1 cellular context compared by ENCODE assay signal in the genomic region with DNA sequence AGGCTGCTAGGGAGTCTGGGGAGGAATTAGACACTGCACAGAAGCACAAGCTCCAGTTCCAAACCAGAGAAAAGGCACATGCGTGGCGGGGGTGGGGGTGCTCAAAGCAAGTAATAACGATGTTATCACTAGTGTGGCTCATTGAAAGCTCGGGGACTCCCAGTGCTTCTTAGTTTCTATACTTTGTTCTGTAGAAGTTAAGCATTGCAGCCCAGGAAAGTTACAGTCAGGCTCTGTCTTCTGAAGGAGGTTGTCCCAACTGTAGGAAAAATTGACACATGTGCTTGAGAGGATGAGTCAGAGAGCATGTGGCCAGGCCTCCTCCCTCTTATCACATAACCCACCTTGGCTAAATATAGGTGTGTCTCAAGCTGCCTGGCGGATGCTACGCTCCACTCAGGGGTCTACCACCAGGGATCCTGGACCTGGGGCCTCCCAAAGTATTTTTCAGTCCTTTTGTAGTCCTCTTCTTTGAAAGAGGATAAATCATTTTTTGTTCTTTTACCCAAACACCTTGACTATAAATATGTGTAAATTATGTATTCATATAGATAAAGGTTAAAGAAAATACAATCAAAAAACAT.
A peak's percentile ranks its signal among the peaks of the same experiment; 100 is the strongest.
TF ChIP-seq lines count a peak whose summit lies in the region.

No MANE protein-coding gene starts in this region.

TF ChIP-seq in K562, 482 proteins besides CTCF, POLR2A, EP300 and RAD21 (continued from another document and continues in another):
- TF ChIP-seq, protein P1, sequence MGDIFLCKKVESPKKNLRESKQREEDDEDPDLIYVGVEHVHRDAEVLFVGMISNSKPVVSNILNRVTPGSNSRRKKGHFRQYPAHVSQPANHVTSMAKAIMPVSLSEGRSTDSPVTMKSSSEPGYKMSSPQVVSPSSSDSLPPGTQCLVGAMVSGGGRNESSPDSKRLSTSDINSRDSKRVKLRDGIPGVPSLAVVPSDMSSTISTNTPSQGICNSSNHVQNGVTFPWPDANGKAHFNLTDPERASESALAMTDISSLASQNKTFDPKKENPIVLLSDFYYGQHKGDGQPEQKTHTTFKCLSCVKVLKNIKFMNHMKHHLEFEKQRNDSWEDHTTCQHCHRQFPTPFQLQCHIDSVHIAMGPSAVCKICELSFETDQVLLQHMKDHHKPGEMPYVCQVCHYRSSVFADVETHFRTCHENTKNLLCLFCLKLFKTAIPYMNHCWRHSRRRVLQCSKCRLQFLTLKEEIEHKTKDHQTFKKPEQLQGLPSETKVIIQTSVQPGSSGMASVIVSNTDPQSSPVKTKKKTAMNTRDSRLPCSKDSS (IDR thresholded peaks at IDR 0.05; ENCODE audit: low read depth, partially characterized antibody): no peak
- TF ChIP-seq, protein P2, sequence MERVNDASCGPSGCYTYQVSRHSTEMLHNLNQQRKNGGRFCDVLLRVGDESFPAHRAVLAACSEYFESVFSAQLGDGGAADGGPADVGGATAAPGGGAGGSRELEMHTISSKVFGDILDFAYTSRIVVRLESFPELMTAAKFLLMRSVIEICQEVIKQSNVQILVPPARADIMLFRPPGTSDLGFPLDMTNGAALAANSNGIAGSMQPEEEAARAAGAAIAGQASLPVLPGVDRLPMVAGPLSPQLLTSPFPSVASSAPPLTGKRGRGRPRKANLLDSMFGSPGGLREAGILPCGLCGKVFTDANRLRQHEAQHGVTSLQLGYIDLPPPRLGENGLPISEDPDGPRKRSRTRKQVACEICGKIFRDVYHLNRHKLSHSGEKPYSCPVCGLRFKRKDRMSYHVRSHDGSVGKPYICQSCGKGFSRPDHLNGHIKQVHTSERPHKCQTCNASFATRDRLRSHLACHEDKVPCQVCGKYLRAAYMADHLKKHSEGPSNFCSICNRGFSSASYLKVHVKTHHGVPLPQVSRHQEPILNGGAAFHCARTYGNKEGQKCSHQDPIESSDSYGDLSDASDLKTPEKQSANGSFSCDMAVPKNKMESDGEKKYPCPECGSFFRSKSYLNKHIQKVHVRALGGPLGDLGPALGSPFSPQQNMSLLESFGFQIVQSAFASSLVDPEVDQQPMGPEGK (CRISPR knock-in tag; IDR thresholded peaks at IDR 0.05; ENCODE audit: borderline replicate concordance): no peak
- TF ChIP-seq BACH1 (tag; IDR thresholded peaks at IDR 0.05) (no peak; the same call in 1 of the 2 replicates), TAF1 (IDR thresholded peaks at IDR 0.05; ENCODE audit: control insufficient read depth, extremely low read depth, insufficient read depth, low read length, severe bottlenecking) (peak; percentile 88), ZNF830 (CRISPR knock-in tag; IDR thresholded peaks at IDR 0.05) (no peak), HDGF (IDR thresholded peaks at IDR 0.05) (no peak), SMARCE1 (IDR thresholded peaks at IDR 0.05) (peak; percentile 100), ZNF644 (tag; IDR thresholded peaks at IDR 0.05; ENCODE audit: low read depth) (no peak; the same call in 1 of the 2 replicates), DIDO1 (tag; IDR thresholded peaks at IDR 0.05; ENCODE audit: low read depth) (no peak), ZNF431 (CRISPR knock-in tag; IDR thresholded peaks at IDR 0.05) (peak; percentile 55; the same call in 1 of the 2 replicates), ZNF347 (CRISPR knock-in tag; IDR thresholded peaks at IDR 0.05; ENCODE audit: low read depth) (no peak), TEAD1 (CRISPR knock-in tag; IDR thresholded peaks at IDR 0.05) (peak in 1 of 2 experiments; percentile 92; a peak in 2 of 4 replicates), PYGO2 (tag; IDR thresholded peaks at IDR 0.05) (peak; percentile 51; the same call in 1 of the 2 replicates), ARHGAP35 (IDR thresholded peaks at IDR 0.05; ENCODE audit: partially characterized antibody) (no peak), KDM4B (IDR thresholded peaks at IDR 0.05; ENCODE audit: borderline replicate concordance in 2 of 2, low read depth in 1 of 2) (no peak), XRCC4 (IDR thresholded peaks at IDR 0.05; ENCODE audit: extremely low read depth, insufficient read depth, insufficient read length) (no peak), ATF7 (IDR thresholded peaks at IDR 0.05) (peak; percentile 97), CHD4 (IDR thresholded peaks at IDR 0.05; ENCODE audit: insufficient read depth, insufficient replicate concordance, low read depth, low read length, poor library complexity, severe bottlenecking) (no peak), ZNF785 (CRISPR knock-in tag; IDR thresholded peaks at IDR 0.05) (no peak), TCFL5 (CRISPR knock-in tag; conservative IDR thresholded peaks at IDR 0.05) (no peak), EZH2 (IDR thresholded peaks at IDR 0.05; ENCODE audit: borderline replicate concordance, low read depth, low read length) (peak; percentile 54; the same call in 1 of the 2 replicates), ZBTB8A (IDR thresholded peaks at IDR 0.05; ENCODE audit: partially characterized antibody) (no peak)
- TF ChIP-seq, protein P3, sequence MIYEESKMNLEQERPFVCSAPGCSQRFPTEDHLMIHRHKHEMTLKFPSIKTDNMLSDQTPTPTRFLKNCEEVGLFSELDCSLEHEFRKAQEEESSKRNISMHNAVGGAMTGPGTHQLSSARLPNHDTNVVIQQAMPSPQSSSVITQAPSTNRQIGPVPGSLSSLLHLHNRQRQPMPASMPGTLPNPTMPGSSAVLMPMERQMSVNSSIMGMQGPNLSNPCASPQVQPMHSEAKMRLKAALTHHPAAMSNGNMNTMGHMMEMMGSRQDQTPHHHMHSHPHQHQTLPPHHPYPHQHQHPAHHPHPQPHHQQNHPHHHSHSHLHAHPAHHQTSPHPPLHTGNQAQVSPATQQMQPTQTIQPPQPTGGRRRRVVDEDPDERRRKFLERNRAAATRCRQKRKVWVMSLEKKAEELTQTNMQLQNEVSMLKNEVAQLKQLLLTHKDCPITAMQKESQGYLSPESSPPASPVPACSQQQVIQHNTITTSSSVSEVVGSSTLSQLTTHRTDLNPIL (CRISPR knock-in tag; IDR thresholded peaks at IDR 0.05): no peak
- TF ChIP-seq, protein P4, sequence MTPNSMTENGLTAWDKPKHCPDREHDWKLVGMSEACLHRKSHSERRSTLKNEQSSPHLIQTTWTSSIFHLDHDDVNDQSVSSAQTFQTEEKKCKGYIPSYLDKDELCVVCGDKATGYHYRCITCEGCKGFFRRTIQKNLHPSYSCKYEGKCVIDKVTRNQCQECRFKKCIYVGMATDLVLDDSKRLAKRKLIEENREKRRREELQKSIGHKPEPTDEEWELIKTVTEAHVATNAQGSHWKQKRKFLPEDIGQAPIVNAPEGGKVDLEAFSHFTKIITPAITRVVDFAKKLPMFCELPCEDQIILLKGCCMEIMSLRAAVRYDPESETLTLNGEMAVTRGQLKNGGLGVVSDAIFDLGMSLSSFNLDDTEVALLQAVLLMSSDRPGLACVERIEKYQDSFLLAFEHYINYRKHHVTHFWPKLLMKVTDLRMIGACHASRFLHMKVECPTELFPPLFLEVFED (CRISPR knock-in tag; conservative IDR thresholded peaks at IDR 0.05): no peak
- TF ChIP-seq, protein P5, sequence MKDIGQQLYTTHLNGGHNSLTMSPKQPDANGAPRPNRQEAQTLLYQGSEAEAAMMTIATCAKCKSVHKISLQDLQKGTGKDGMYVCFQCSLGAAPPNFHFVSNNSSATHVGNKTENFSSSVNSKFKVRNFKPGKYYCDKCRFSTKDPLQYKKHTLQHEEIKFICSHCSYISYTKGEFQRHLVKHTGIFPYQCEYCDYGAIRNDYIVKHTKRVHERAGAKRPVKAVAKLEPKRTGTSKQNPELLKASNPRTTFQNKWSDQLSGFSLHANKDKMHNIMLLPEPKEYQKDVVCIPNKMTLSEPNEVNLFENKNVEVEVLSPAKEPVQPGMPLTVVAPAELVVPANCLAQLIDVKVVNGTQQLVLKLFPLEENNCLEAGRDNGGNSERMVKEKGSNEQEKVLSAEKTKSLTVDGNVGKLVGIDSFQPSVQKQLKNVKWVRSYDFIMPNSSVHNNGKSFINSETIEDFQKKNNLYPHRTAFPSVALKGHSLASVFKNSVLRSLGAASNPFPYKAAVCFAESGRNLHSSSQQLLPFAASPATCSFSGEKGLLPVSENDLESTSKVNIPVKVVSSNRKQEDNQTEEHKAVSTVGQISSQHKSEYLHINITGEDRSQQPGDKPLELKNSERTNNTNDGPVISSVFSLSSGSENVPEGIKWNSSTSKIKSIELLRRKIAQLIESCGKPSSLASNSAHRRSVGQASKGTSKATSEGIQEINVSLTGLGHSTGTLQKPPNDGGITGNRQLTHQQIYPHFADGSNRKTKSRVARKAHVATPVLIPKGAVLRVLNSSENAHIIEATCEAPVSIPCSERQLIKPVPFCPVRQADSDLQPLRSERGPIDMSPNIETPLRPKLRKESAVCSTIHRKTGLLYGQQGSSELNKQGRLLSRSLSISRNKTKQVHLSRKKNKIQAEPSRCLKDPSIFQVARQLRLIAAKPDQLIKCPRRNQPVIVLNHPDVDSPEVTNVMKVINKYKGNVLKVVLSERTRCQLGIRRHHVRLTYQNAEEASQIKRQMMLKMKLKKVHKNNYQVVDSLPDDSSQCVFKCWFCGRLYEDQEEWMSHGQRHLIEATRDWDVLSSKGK (CRISPR knock-in tag; IDR thresholded peaks at IDR 0.05): no peak
- TF ChIP-seq, protein P6, sequence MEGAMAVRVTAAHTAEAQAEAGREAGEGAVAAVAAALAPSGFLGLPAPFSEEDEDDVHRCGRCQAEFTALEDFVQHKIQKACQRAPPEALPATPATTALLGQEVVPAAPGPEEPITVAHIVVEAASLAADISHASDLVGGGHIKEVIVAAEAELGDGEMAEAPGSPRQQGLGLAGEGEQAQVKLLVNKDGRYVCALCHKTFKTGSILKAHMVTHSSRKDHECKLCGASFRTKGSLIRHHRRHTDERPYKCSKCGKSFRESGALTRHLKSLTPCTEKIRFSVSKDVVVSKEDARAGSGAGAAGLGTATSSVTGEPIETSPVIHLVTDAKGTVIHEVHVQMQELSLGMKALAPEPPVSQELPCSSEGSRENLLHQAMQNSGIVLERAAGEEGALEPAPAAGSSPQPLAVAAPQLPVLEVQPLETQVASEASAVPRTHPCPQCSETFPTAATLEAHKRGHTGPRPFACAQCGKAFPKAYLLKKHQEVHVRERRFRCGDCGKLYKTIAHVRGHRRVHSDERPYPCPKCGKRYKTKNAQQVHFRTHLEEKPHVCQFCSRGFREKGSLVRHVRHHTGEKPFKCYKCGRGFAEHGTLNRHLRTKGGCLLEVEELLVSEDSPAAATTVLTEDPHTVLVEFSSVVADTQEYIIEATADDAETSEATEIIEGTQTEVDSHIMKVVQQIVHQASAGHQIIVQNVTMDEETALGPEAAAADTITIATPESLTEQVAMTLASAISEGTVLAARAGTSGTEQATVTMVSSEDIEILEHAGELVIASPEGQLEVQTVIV (CRISPR knock-in tag; IDR thresholded peaks at IDR 0.05; ENCODE audit: borderline replicate concordance): no peak
- TF ChIP-seq, protein P7, sequence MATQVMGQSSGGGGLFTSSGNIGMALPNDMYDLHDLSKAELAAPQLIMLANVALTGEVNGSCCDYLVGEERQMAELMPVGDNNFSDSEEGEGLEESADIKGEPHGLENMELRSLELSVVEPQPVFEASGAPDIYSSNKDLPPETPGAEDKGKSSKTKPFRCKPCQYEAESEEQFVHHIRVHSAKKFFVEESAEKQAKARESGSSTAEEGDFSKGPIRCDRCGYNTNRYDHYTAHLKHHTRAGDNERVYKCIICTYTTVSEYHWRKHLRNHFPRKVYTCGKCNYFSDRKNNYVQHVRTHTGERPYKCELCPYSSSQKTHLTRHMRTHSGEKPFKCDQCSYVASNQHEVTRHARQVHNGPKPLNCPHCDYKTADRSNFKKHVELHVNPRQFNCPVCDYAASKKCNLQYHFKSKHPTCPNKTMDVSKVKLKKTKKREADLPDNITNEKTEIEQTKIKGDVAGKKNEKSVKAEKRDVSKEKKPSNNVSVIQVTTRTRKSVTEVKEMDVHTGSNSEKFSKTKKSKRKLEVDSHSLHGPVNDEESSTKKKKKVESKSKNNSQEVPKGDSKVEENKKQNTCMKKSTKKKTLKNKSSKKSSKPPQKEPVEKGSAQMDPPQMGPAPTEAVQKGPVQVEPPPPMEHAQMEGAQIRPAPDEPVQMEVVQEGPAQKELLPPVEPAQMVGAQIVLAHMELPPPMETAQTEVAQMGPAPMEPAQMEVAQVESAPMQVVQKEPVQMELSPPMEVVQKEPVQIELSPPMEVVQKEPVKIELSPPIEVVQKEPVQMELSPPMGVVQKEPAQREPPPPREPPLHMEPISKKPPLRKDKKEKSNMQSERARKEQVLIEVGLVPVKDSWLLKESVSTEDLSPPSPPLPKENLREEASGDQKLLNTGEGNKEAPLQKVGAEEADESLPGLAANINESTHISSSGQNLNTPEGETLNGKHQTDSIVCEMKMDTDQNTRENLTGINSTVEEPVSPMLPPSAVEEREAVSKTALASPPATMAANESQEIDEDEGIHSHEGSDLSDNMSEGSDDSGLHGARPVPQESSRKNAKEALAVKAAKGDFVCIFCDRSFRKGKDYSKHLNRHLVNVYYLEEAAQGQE (CRISPR knock-in tag; IDR thresholded peaks at IDR 0.05; ENCODE audit: low read depth): no peak
- TF ChIP-seq, protein P8, sequence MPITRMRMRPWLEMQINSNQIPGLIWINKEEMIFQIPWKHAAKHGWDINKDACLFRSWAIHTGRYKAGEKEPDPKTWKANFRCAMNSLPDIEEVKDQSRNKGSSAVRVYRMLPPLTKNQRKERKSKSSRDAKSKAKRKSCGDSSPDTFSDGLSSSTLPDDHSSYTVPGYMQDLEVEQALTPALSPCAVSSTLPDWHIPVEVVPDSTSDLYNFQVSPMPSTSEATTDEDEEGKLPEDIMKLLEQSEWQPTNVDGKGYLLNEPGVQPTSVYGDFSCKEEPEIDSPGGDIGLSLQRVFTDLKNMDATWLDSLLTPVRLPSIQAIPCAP (CRISPR knock-in tag; IDR thresholded peaks at IDR 0.05; ENCODE audit: borderline replicate concordance): no peak
- TF ChIP-seq, protein P9, sequence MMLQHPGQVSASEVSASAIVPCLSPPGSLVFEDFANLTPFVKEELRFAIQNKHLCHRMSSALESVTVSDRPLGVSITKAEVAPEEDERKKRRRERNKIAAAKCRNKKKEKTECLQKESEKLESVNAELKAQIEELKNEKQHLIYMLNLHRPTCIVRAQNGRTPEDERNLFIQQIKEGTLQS (IDR thresholded peaks at IDR 0.05): peak; percentile 99
- TF ChIP-seq, protein P9 (CRISPR knock-in tag; conservative IDR thresholded peaks at IDR 0.05): peak; percentile 100
- TF ChIP-seq, protein P10, sequence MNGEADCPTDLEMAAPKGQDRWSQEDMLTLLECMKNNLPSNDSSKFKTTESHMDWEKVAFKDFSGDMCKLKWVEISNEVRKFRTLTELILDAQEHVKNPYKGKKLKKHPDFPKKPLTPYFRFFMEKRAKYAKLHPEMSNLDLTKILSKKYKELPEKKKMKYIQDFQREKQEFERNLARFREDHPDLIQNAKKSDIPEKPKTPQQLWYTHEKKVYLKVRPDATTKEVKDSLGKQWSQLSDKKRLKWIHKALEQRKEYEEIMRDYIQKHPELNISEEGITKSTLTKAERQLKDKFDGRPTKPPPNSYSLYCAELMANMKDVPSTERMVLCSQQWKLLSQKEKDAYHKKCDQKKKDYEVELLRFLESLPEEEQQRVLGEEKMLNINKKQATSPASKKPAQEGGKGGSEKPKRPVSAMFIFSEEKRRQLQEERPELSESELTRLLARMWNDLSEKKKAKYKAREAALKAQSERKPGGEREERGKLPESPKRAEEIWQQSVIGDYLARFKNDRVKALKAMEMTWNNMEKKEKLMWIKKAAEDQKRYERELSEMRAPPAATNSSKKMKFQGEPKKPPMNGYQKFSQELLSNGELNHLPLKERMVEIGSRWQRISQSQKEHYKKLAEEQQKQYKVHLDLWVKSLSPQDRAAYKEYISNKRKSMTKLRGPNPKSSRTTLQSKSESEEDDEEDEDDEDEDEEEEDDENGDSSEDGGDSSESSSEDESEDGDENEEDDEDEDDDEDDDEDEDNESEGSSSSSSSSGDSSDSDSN (IDR thresholded peaks at IDR 0.05; ENCODE audit: borderline replicate concordance in 1 of 2, low read depth in 2 of 2, low read length in 2 of 2): no peak; a peak in 2 of 4 replicates
